Comparison of ENCODE assay signal across 1 cellular context in the genomic region with DNA sequence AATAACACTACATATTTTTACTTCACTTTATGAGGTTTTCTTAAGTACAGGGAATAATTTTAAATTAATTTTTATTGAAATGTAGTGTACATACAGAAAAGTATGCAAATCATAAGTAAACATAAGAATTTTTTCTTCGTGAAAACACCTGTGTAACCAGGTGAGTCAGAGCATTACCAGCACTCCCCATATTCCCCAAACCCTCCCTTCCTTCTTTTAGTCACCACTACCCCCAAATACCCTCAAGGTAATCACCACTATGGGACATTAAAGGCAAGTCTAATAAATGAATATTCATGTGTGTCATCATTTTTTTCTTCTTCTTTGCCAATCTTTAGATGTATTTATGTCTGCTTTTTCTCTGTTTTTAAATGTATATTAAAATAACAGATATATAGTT.
TF ChIP-seq lines count a peak whose summit lies in the region.

No MANE protein-coding gene starts in this region.

TF ChIP-seq in GM23338, 12 proteins besides CTCF, POLR2A, EP300 and RAD21 (continued from another document):
- TF ChIP-seq, protein P1, sequence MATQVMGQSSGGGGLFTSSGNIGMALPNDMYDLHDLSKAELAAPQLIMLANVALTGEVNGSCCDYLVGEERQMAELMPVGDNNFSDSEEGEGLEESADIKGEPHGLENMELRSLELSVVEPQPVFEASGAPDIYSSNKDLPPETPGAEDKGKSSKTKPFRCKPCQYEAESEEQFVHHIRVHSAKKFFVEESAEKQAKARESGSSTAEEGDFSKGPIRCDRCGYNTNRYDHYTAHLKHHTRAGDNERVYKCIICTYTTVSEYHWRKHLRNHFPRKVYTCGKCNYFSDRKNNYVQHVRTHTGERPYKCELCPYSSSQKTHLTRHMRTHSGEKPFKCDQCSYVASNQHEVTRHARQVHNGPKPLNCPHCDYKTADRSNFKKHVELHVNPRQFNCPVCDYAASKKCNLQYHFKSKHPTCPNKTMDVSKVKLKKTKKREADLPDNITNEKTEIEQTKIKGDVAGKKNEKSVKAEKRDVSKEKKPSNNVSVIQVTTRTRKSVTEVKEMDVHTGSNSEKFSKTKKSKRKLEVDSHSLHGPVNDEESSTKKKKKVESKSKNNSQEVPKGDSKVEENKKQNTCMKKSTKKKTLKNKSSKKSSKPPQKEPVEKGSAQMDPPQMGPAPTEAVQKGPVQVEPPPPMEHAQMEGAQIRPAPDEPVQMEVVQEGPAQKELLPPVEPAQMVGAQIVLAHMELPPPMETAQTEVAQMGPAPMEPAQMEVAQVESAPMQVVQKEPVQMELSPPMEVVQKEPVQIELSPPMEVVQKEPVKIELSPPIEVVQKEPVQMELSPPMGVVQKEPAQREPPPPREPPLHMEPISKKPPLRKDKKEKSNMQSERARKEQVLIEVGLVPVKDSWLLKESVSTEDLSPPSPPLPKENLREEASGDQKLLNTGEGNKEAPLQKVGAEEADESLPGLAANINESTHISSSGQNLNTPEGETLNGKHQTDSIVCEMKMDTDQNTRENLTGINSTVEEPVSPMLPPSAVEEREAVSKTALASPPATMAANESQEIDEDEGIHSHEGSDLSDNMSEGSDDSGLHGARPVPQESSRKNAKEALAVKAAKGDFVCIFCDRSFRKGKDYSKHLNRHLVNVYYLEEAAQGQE (IDR thresholded peaks at IDR 0.05; ENCODE audit: unreplicated experiment): no peak
- TF ChIP-seq ZNF331 (CRISPR knock-in tag; IDR thresholded peaks at IDR 0.05; ENCODE audit: low read depth): no peak
- TF ChIP-seq STAT1 (IDR thresholded peaks at IDR 0.05; ENCODE audit: unreplicated experiment): no peak
- TF ChIP-seq NANOG (IDR thresholded peaks at IDR 0.05; ENCODE audit: borderline replicate concordance): no peak
- TF ChIP-seq JUNB (IDR thresholded peaks at IDR 0.05; ENCODE audit: unreplicated experiment): no peak
- no peak for TF ChIP-seq EZH2phosphoT487 (IDR thresholded peaks at IDR 0.05; ENCODE audit: unreplicated experiment)
- TF ChIP-seq POLR2AphosphoS5 (IDR thresholded peaks at IDR 0.05; ENCODE audit: low read depth): no peak
- TF ChIP-seq, protein P2, sequence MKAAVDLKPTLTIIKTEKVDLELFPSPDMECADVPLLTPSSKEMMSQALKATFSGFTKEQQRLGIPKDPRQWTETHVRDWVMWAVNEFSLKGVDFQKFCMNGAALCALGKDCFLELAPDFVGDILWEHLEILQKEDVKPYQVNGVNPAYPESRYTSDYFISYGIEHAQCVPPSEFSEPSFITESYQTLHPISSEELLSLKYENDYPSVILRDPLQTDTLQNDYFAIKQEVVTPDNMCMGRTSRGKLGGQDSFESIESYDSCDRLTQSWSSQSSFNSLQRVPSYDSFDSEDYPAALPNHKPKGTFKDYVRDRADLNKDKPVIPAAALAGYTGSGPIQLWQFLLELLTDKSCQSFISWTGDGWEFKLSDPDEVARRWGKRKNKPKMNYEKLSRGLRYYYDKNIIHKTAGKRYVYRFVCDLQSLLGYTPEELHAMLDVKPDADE (IDR thresholded peaks at IDR 0.05): no peak
- no peak for TF ChIP-seq EZH2 (IDR thresholded peaks at IDR 0.05; ENCODE audit: low read depth, unreplicated experiment)
- TF ChIP-seq, protein P3, sequence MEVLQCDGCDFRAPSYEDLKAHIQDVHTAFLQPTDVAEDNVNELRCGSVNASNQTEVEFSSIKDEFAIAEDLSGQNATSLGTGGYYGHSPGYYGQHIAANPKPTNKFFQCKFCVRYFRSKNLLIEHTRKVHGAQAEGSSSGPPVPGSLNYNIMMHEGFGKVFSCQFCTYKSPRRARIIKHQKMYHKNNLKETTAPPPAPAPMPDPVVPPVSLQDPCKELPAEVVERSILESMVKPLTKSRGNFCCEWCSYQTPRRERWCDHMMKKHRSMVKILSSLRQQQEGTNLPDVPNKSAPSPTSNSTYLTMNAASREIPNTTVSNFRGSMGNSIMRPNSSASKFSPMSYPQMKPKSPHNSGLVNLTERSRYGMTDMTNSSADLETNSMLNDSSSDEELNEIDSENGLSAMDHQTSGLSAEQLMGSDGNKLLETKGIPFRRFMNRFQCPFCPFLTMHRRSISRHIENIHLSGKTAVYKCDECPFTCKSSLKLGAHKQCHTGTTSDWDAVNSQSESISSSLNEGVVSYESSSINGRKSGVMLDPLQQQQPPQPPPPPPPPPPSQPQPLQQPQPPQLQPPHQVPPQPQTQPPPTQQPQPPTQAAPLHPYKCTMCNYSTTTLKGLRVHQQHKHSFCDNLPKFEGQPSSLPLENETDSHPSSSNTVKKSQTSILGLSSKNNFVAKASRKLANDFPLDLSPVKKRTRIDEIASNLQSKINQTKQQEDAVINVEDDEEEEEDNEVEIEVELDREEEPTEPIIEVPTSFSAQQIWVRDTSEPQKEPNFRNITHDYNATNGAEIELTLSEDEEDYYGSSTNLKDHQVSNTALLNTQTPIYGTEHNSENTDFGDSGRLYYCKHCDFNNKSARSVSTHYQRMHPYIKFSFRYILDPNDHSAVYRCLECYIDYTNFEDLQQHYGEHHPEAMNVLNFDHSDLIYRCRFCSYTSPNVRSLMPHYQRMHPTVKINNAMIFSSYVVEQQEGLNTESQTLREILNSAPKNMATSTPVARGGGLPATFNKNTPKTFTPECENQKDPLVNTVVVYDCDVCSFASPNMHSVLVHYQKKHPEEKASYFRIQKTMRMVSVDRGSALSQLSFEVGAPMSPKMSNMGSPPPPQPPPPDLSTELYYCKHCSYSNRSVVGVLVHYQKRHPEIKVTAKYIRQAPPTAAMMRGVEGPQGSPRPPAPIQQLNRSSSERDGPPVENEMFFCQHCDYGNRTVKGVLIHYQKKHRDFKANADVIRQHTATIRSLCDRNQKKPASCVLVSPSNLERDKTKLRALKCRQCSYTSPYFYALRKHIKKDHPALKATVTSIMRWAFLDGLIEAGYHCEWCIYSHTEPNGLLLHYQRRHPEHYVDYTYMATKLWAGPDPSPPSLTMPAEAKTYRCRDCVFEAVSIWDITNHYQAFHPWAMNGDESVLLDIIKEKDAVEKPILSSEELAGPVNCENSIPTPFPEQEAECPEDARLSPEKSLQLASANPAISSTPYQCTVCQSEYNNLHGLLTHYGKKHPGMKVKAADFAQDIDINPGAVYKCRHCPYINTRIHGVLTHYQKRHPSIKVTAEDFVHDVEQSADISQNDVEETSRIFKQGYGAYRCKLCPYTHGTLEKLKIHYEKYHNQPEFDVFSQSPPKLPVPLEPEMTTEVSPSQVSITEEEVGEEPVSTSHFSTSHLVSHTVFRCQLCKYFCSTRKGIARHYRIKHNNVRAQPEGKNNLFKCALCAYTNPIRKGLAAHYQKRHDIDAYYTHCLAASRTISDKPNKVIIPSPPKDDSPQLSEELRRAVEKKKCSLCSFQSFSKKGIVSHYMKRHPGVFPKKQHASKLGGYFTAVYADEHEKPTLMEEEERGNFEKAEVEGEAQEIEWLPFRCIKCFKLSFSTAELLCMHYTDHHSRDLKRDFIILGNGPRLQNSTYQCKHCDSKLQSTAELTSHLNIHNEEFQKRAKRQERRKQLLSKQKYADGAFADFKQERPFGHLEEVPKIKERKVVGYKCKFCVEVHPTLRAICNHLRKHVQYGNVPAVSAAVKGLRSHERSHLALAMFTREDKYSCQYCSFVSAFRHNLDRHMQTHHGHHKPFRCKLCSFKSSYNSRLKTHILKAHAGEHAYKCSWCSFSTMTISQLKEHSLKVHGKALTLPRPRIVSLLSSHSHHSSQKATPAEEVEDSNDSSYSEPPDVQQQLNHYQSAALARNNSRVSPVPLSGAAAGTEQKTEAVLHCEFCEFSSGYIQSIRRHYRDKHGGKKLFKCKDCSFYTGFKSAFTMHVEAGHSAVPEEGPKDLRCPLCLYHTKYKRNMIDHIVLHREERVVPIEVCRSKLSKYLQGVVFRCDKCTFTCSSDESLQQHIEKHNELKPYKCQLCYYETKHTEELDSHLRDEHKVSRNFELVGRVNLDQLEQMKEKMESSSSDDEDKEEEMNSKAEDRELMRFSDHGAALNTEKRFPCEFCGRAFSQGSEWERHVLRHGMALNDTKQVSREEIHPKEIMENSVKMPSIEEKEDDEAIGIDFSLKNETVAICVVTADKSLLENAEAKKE (CRISPR knock-in tag; IDR thresholded peaks at IDR 0.05): no peak
- TF ChIP-seq CREB1 (CRISPR knock-in tag; IDR thresholded peaks at IDR 0.05; ENCODE audit: low read depth): no peak
